In genomic region chr12:60529261-60529660, GRCh38 we compare ENCODE assay signal across 9 cellular contexts.
"Had no signal": no experiment of that assay in that cellular context is flagged by ENCODE, and none has a peak within 500 bp of the region (broad histone marks: within the 10 kb centered on the region; RNA-seq: fewer than 3 reads in every experiment).

No MANE protein-coding gene starts in this region.

- ATAC-seq: GM23338, HCT116 had no signal

- H3K4me3 ChIP-seq: GM23248, GM23338, HAP-1 had no signal

- H3K27ac ChIP-seq: GM23248 had no signal

- H3K36me3 ChIP-seq: HAP-1 had no signal

- DNase-seq: GM23248, GOT3, H7, H9, HCEC 1CT, HFFc6 had no signal

- H3K4me1 ChIP-seq: HAP-1 had no signal

- H3K9me3 ChIP-seq: HAP-1 had no signal
